Comparison of ENCODE assay signal across 1 cellular context in genomic region chr9:126613656-126614055, GRCh38.
TF ChIP-seq lines count a peak whose summit lies in the region.

LMX1B (plus strand) TSS chr9:126613928; CDS start chr9:126614450, 522 bp downstream.

TF ChIP-seq in HEK293, 187 proteins besides CTCF, POLR2A, EP300 and RAD21 (continued from another document):
- TF ChIP-seq ZNF214 (tag by site-specific recombination; IDR thresholded peaks at IDR 0.05; ENCODE audit: borderline replicate concordance): no peak
- no peak for TF ChIP-seq PBX3 (CRISPR knock-in tag; IDR thresholded peaks at IDR 0.05)
- no peak for TF ChIP-seq ZNF624 (tag by site-specific recombination; IDR thresholded peaks at IDR 0.05)
- TF ChIP-seq ZSCAN23 (tag by site-specific recombination; IDR thresholded peaks at IDR 0.05): no peak
- TF ChIP-seq ZNF621 (tag by site-specific recombination; IDR thresholded peaks at IDR 0.05): no peak
- TF ChIP-seq ZNF610 (tag by site-specific recombination; IDR thresholded peaks at IDR 0.05; ENCODE audit: borderline replicate concordance): no peak
- 0 out of 2 replicates have a peak, but pooled peaks have one; percentile 12 for TF ChIP-seq ZNF596 (tag by site-specific recombination; IDR thresholded peaks at IDR 0.05)
- no peak; the same call in 1 of the 2 replicates for TF ChIP-seq KLF7 (tag by site-specific recombination; IDR thresholded peaks at IDR 0.05; ENCODE audit: borderline replicate concordance)
- TF ChIP-seq ZNF140 (tag by site-specific recombination; IDR thresholded peaks at IDR 0.05): no peak
- TF ChIP-seq ZNF530 (tag by site-specific recombination; IDR thresholded peaks at IDR 0.05; ENCODE audit: low read depth): no peak
- TF ChIP-seq, protein P1, sequence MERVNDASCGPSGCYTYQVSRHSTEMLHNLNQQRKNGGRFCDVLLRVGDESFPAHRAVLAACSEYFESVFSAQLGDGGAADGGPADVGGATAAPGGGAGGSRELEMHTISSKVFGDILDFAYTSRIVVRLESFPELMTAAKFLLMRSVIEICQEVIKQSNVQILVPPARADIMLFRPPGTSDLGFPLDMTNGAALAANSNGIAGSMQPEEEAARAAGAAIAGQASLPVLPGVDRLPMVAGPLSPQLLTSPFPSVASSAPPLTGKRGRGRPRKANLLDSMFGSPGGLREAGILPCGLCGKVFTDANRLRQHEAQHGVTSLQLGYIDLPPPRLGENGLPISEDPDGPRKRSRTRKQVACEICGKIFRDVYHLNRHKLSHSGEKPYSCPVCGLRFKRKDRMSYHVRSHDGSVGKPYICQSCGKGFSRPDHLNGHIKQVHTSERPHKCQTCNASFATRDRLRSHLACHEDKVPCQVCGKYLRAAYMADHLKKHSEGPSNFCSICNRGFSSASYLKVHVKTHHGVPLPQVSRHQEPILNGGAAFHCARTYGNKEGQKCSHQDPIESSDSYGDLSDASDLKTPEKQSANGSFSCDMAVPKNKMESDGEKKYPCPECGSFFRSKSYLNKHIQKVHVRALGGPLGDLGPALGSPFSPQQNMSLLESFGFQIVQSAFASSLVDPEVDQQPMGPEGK (tag by site-specific recombination; IDR thresholded peaks at IDR 0.05): no peak; the same call in none of the 2 replicates
- no peak for TF ChIP-seq ZFHX2 (tag by site-specific recombination; conservative IDR thresholded peaks at IDR 0.05)
- TF ChIP-seq, protein P2, sequence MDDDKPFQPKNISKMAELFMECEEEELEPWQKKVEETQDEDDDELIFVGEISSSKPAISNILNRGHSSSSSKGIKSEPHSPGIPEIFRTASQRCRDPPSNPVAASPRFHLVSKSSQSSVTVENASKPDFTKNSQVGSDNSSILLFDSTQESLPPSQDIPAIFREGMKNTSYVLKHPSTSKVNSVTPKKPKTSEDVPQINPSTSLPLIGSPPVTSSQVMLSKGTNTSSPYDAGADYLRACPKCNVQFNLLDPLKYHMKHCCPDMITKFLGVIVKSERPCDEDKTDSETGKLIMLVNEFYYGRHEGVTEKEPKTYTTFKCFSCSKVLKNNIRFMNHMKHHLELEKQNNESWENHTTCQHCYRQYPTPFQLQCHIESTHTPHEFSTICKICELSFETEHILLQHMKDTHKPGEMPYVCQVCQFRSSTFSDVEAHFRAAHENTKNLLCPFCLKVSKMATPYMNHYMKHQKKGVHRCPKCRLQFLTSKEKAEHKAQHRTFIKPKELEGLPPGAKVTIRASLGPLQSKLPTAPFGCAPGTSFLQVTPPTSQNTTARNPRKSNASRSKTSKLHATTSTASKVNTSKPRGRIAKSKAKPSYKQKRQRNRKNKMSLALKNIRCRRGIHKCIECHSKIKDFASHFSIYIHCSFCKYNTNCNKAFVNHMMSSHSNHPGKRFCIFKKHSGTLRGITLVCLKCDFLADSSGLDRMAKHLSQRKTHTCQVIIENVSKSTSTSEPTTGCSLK (tag by site-specific recombination; IDR thresholded peaks at IDR 0.05): no peak
- no peak for TF ChIP-seq OSR2 (tag by site-specific recombination; IDR thresholded peaks at IDR 0.05)
- TF ChIP-seq ZXDB (tag by site-specific recombination; IDR thresholded peaks at IDR 0.05): no peak
- TF ChIP-seq ZNF10 (tag by site-specific recombination; IDR thresholded peaks at IDR 0.05): no peak
- 0 out of 2 replicates have a peak, but pooled peaks have one; percentile 44 for TF ChIP-seq ZFP69B (tag by site-specific recombination; IDR thresholded peaks at IDR 0.05)
- TF ChIP-seq, protein P3, sequence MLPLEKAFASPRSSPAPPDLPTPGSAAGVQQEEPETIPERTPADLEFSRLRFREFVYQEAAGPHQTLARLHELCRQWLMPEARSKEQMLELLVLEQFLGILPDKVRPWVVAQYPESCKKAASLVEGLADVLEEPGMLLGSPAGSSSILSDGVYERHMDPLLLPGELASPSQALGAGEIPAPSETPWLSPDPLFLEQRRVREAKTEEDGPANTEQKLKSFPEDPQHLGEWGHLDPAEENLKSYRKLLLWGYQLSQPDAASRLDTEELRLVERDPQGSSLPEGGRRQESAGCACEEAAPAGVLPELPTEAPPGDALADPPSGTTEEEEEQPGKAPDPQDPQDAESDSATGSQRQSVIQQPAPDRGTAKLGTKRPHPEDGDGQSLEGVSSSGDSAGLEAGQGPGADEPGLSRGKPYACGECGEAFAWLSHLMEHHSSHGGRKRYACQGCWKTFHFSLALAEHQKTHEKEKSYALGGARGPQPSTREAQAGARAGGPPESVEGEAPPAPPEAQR (tag by site-specific recombination; IDR thresholded peaks at IDR 0.05): no peak
- no peak for TF ChIP-seq ZNF114 (tag by site-specific recombination; IDR thresholded peaks at IDR 0.05)
- no peak for TF ChIP-seq ZNF791 (tag by site-specific recombination; IDR thresholded peaks at IDR 0.05)
- TF ChIP-seq, protein P4, sequence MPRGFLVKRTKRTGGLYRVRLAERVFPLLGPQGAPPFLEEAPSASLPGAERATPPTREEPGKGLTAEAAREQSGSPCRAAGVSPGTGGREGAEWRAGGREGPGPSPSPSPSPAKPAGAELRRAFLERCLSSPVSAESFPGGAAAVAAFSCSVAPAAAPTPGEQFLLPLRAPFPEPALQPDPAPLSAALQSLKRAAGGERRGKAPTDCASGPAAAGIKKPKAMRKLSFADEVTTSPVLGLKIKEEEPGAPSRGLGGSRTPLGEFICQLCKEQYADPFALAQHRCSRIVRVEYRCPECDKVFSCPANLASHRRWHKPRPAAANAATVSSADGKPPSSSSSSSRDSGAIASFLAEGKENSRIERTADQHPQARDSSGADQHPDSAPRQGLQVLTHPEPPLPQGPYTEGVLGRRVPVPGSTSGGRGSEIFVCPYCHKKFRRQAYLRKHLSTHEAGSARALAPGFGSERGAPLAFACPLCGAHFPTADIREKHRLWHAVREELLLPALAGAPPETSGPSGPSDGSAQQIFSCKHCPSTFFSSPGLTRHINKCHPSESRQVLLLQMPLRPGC (tag by site-specific recombination; IDR thresholded peaks at IDR 0.05): no peak
- TF ChIP-seq ZNF473 (tag by site-specific recombination; IDR thresholded peaks at IDR 0.05): no peak
- no peak for TF ChIP-seq ZNF132 (tag by site-specific recombination; IDR thresholded peaks at IDR 0.05; ENCODE audit: borderline replicate concordance)
- no peak for TF ChIP-seq ZNF707 (tag by site-specific recombination; IDR thresholded peaks at IDR 0.05)
- no peak for TF ChIP-seq ZNF585B (tag by site-specific recombination; IDR thresholded peaks at IDR 0.05)
- TF ChIP-seq GLI2 (tag by site-specific recombination; IDR thresholded peaks at IDR 0.05; ENCODE audit: borderline replicate concordance, low read depth): no peak
- TF ChIP-seq ZBTB21 (tag by site-specific recombination; IDR thresholded peaks at IDR 0.05): no peak
- TF ChIP-seq SP7 (tag by site-specific recombination; IDR thresholded peaks at IDR 0.05): peak; percentile 23; the same call in 1 of the 2 replicates
- no peak for TF ChIP-seq ZNF184 (tag by site-specific recombination; IDR thresholded peaks at IDR 0.05)
- no peak for TF ChIP-seq ZNF19 (tag by site-specific recombination; IDR thresholded peaks at IDR 0.05; ENCODE audit: low read depth)
- peak; percentile 57; the same call in 1 of the 2 replicates for TF ChIP-seq BCL11B (tag by site-specific recombination; IDR thresholded peaks at IDR 0.05; ENCODE audit: low read depth)
- TF ChIP-seq KLF16 (tag by site-specific recombination; IDR thresholded peaks at IDR 0.05): peak; percentile 82
- TF ChIP-seq, protein P5, sequence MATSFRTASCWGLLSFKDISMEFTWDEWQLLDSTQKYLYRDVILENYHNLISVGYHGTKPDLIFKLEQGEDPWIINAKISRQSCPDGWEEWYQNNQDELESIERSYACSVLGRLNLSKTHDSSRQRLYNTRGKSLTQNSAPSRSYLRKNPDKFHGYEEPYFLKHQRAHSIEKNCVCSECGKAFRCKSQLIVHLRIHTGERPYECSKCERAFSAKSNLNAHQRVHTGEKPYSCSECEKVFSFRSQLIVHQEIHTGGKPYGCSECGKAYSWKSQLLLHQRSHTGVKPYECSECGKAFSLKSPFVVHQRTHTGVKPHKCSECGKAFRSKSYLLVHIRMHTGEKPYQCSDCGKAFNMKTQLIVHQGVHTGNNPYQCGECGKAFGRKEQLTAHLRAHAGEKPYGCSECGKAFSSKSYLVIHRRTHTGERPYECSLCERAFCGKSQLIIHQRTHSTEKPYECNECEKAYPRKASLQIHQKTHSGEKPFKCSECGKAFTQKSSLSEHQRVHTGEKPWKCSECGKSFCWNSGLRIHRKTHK (tag by site-specific recombination; IDR thresholded peaks at IDR 0.05): no peak
- TF ChIP-seq BCL11A (tag by site-specific recombination; IDR thresholded peaks at IDR 0.05; ENCODE audit: low read depth): no peak
- TF ChIP-seq ZNF830 (tag by site-specific recombination; IDR thresholded peaks at IDR 0.05; ENCODE audit: low read depth): no peak
- TF ChIP-seq ZBTB26 (tag by site-specific recombination; optimal IDR thresholded peaks at IDR 0.05): peak; percentile 47
- no peak for TF ChIP-seq ZNF677 (tag by site-specific recombination; IDR thresholded peaks at IDR 0.05)
- no peak for TF ChIP-seq ZNF350 (tag by site-specific recombination; IDR thresholded peaks at IDR 0.05)
- no peak for TF ChIP-seq SALL2 (tag by site-specific recombination; IDR thresholded peaks at IDR 0.05; ENCODE audit: borderline replicate concordance)
- TF ChIP-seq HOXD13 (CRISPR knock-in tag; IDR thresholded peaks at IDR 0.05; ENCODE audit: borderline replicate concordance): no peak
- no peak for TF ChIP-seq ZNF155 (tag by site-specific recombination; IDR thresholded peaks at IDR 0.05)
- no peak for TF ChIP-seq ZNF529 (tag by site-specific recombination; IDR thresholded peaks at IDR 0.05; ENCODE audit: insufficient replicate concordance)
- 0 out of 2 replicates have a peak, but pooled peaks have one; percentile 21 for TF ChIP-seq YY1 (tag by site-specific recombination; IDR thresholded peaks at IDR 0.05)
- no peak for TF ChIP-seq ZNF416 (tag by site-specific recombination; IDR thresholded peaks at IDR 0.05)
- TF ChIP-seq GLIS2 (tag by site-specific recombination; IDR thresholded peaks at IDR 0.05): no peak
- no peak for TF ChIP-seq ZNF311 (tag by site-specific recombination; IDR thresholded peaks at IDR 0.05; ENCODE audit: borderline replicate concordance)
TF ChIP-seq in HEK293: peak in this region for 28.
